Comparison of ENCODE assay signal across 16 cellular contexts in the genomic region with DNA sequence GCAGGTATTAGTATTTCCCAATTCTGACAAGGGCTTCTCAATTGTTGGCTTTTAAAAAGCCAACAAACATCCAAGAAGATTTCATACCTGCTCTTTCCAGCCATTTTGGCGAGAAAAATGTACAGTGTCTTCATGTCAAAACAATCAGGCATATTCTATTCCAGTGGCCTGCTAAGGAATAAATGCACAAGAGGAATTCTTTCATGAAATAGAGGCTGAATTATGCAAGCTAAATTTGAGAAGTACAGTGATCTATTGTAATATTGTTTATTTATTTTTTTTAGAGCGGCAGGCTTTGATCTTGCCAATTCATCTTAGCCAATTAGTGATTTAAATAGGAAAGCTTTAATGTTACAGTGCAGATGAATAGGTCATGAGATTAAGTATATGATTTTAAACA.
"Had no signal": no experiment of that assay in that cellular context is flagged by ENCODE, and none has a peak within 500 bp of the region (broad histone marks: within the 10 kb centered on the region; RNA-seq: fewer than 3 reads in every experiment).

No MANE protein-coding gene starts in this region.

- DNase-seq: effector CD8-positive, alpha-beta T cell; left colon; left ventricle myocardium superior; mesendoderm; naive thymus-derived CD4-positive, alpha-beta T cell; nephron progenitor cell; sigmoid colon; stimulated activated naive CD4-positive, alpha-beta T cell; stomach; thyroid gland had no signal

- ATAC-seq: esophagus mucosa; gastroesophageal sphincter; left colon; left ventricle myocardium superior; naive thymus-derived CD4-positive, alpha-beta T cell had no signal

- H3K4me3 ChIP-seq: coronary artery, gastroesophageal sphincter, lung, right atrium auricular region, sigmoid colon, skin epidermis, stomach, thyroid gland had no signal
